In genomic region chr4:73646117-73646516, GRCh38 we compare ENCODE assay signal across 26 cellular contexts. TPM values are rescaled to one million over a fixed set of nuclear protein-coding genes. Genes with fewer than 3 reads are reported as not detected.
DNase-seq lines count a peak whose midpoint lies in the region; ATAC-seq, FAIRE-seq and TF ChIP-seq lines count a peak whose summit lies in the region.
"Had no signal": no experiment of that assay in that cellular context is flagged by ENCODE, and none has a peak within 500 bp of the region (broad histone marks: within the 10 kb centered on the region; RNA-seq: fewer than 3 reads in every experiment).

No MANE protein-coding gene starts in this region.

- ATAC-seq in IMR-90 (ENCODE audit: low read depth) (no peak), K562 (no peak), lower lobe of right lung (peak; percentile 45 to 68), upper lobe of right lung (peak; percentile 75)
- no peak for ATAC-seq in activated CD8-positive, alpha-beta memory T cell treated with anti-CD3 and anti-CD28 coated beads, Interleukin-2, amount 10 ng/mL, durations not matched to agents 7 days and 5 days
- ATAC-seq: A549 had no signal

- BruUV-seq in IMR-90 (replicated peaks; lab: Mats Ljungman, UMichigan): no TSS peak
- no TSS peak for BruUV-seq in K562 (replicated peaks; lab: Mats Ljungman, UMichigan)

- POLR2A ChIA-PET in IMR-90 (lab: Charles Lee; ENCODE audit: unreplicated experiment): no interaction called here
- POLR2A ChIA-PET in K562 (lab: Yijun Ruan, JAX): interaction anchor here (0.6 kb wide), 1 partner anchor 59 kb away, joined by 3 read pairs; no protein-coding TSS in a partner anchor

- H2BK15ac ChIP-seq in IMR-90 (ENCODE audit: low read depth, low read length): no peak overlapping the region

- H2AFZ ChIP-seq in IMR-90 (replicated peaks; ENCODE audit: low read length, poor library complexity) (peak overlapping the region; percentile 28), K562 (ENCODE audit: low read depth, low read length) (peak overlapping the region; percentile 33; the same call in 1 of the 2 replicates)

- no peaks in the 10 kb centered on the region for H3K79me2 ChIP-seq in K562 (ENCODE audit: control insufficient read depth, insufficient read depth, low read length)

- H4K5ac ChIP-seq in IMR-90 (ENCODE audit: low read depth, low read length): no peak overlapping the region

- H3K56ac ChIP-seq in IMR-90 (ENCODE audit: extremely low read depth, insufficient read depth, low read length): no peak overlapping the region

- no peak overlapping the region for H2AK9ac ChIP-seq in IMR-90 (replicated peaks; ENCODE audit: low read depth, low read length, poor library complexity)

- no peak overlapping the region for H2BK120ac ChIP-seq in IMR-90 (ENCODE audit: low read depth, low read length)

- no peak for TF ChIP-seq RAD21 in IMR-90 (IDR thresholded peaks at IDR 0.05; ENCODE audit: low read length)
- TF ChIP-seq RAD21 in K562 (CRISPR knock-in tag; conservative IDR thresholded peaks at IDR 0.05 in 1 of 2, IDR thresholded peaks at IDR 0.05 in 1 of 2): no peak

- TF ChIP-seq CTCF in IMR-90 (conservative IDR thresholded peaks at IDR 0.05; ENCODE audit: low read depth, low read length): no peak
- no peak for TF ChIP-seq CTCF in K562 (IDR thresholded peaks at IDR 0.05 in 2 of 3, conservative IDR thresholded peaks at IDR 0.05 in 1 of 3; ENCODE audit: insufficient read depth in 2 of 3, low read depth in 1 of 3, low read length in 3 of 3)
- no peak for TF ChIP-seq CTCF in lower lobe of right lung (IDR thresholded peaks at IDR 0.05)
- no peak for TF ChIP-seq CTCF in upper lobe of right lung (IDR thresholded peaks at IDR 0.05)

- 86% methylated on average over 5 of the region's 6 CpGs; no CpG with 5 or more reads in 1 of the 2 experiments for WGBS in IMR-90 (ENCODE audit: extremely low coverage in 2 of 2, insufficient read length in 1 of 2), 2 experiments
- WGBS in K562 (ENCODE audit: insufficient coverage, low coverage, missing lambda C conversion rate): 11% methylated on average over 6 of the region's 6 CpGs

- H3K9ac ChIP-seq in IMR-90 (ENCODE audit: low read depth, low read length) (no peak overlapping the region), K562 (ENCODE audit: insufficient read depth in 1 of 2, low read depth in 2 of 2, low read length in 2 of 2) (no peak overlapping the region)
- H3K9ac ChIP-seq: BLaER1 treated with 17β-estradiol and CSF1 and Interleukin-3, amounts not matched to agents 10 nM and 100 nM; KMS-11 had no signal

- no peaks in the 10 kb centered on the region for H3K4me1 Mint-ChIP-seq in activated T-cell treated with anti-CD3 and anti-CD28 coated beads, Interleukin-2, amount 50 U/mL, for 24 hours (ENCODE audit: low read depth)
- H3K4me1 Mint-ChIP-seq in activated CD8-positive, alpha-beta memory T cell treated with anti-CD3 and anti-CD28 coated beads, Interleukin-2, amount 10 ng/mL, durations not matched to agents 7 days and 5 days: no peaks in the 10 kb centered on the region

- no peak overlapping the region for H3K14ac ChIP-seq in IMR-90 (replicated peaks; ENCODE audit: low read depth, low read length)

- H3K27ac Mint-ChIP-seq in activated T-cell treated with anti-CD3 and anti-CD28 coated beads, Interleukin-2, amount 50 U/mL, for 24 hours: no peak overlapping the region
- H3K27ac Mint-ChIP-seq in activated CD8-positive, alpha-beta memory T cell treated with anti-CD3 and anti-CD28 coated beads, Interleukin-2, amount 10 ng/mL, durations not matched to agents 7 days and 5 days: no peak overlapping the region
- H3K27ac Mint-ChIP-seq: CD4-positive, alpha-beta T cell; H9 had no signal

- H3K36me3 ChIP-seq in IMR-90 (ENCODE audit: control insufficient read depth, insufficient read depth, low read length) (no peaks in the 10 kb centered on the region), K562 (ENCODE audit: control insufficient read depth, insufficient read depth, low read length) (no peaks in the 10 kb centered on the region), lower lobe of right lung (no peaks in the 10 kb centered on the region), upper lobe of right lung (no peaks in the 10 kb centered on the region)
- H3K36me3 ChIP-seq: BLaER1 treated with 17β-estradiol and CSF1 and Interleukin-3, amounts not matched to agents 10 nM and 100 nM had no signal

- no peak for TF ChIP-seq EP300 in K562 (IDR thresholded peaks at IDR 0.05; ENCODE audit: low read length)

- H3K9me1 ChIP-seq in IMR-90 (ENCODE audit: insufficient read depth, low read length) (no peaks in the 10 kb centered on the region), K562 (ENCODE audit: control insufficient read depth, insufficient read depth, low read length) (no peaks in the 10 kb centered on the region)

- no peak overlapping the region for H2BK20ac ChIP-seq in IMR-90 (ENCODE audit: low read depth, low read length)

- H3K9me3 ChIP-seq in IMR-90 (ENCODE audit: control insufficient read depth, insufficient read depth, low read length): no peaks in the 10 kb centered on the region
- H3K9me3 ChIP-seq in K562 (replicated peaks; ENCODE audit: control insufficient read depth, insufficient read depth, low read depth, low read length): no peaks in the 10 kb centered on the region
- H3K9me3 ChIP-seq in lower lobe of right lung: no peaks in the 10 kb centered on the region
- H3K9me3 ChIP-seq in upper lobe of right lung: no peaks in the 10 kb centered on the region
- H3K9me3 ChIP-seq: A549; BLaER1 treated with 17β-estradiol and CSF1 and Interleukin-3, amounts not matched to agents 10 nM and 100 nM had no signal

- H3K18ac ChIP-seq in IMR-90 (ENCODE audit: low read depth, low read length): no peak overlapping the region

- FAIRE-seq in K562 (lab: Jason Lieb, UNC): no peak
- FAIRE-seq: A549, D721Med, GM18507, HTR-8/SVneo had no signal

- dilution Hi-C loops in IMR-90 (cut with HindIII; ENCODE audit: low sequenced_read_pairs, unreplicated experiment): no loop called here

- no peaks in the 10 kb centered on the region for H4K20me1 ChIP-seq in IMR-90 (ENCODE audit: insufficient read depth, low read length)
- no peaks in the 10 kb centered on the region for H4K20me1 ChIP-seq in K562 (replicated peaks; ENCODE audit: control insufficient read depth, insufficient read depth, low read length)
- H4K20me1 ChIP-seq: BLaER1 treated with 17β-estradiol and CSF1 and Interleukin-3, amounts not matched to agents 10 nM and 100 nM had no signal

- intact Hi-C loops in IMR-90 (cut with micrococcal nuclease): no loop called here
- intact Hi-C loops in K562 (cut with micrococcal nuclease): no loop called here
- intact Hi-C loops in lower lobe of right lung (cut with DNase I): no loop called here
- intact Hi-C loops in upper lobe of right lung (cut with DNase I): no loop called here

- H3K4me2 ChIP-seq in IMR-90 (ENCODE audit: low read depth, low read length) (no peak overlapping the region), K562 (ENCODE audit: insufficient read depth, low read length) (no peak overlapping the region)
- H3K4me2 ChIP-seq: A549; BLaER1 treated with 17β-estradiol and CSF1 and Interleukin-3, amounts not matched to agents 10 nM and 100 nM; KMS-11 had no signal

- no peak overlapping the region for H2BK5ac ChIP-seq in IMR-90 (ENCODE audit: low read depth, low read length, poor library complexity, severe bottlenecking)

- H3K9me3 Mint-ChIP-seq in activated T-cell treated with anti-CD3 and anti-CD28 coated beads, Interleukin-2, amount 50 U/mL, for 24 hours: peaks cover 3% of the 10 kb centered on the region
- no peaks in the 10 kb centered on the region for H3K9me3 Mint-ChIP-seq in activated CD8-positive, alpha-beta memory T cell treated with anti-CD3 and anti-CD28 coated beads, Interleukin-2, amount 10 ng/mL, durations not matched to agents 7 days and 5 days (ENCODE audit: low read depth)
- H3K9me3 Mint-ChIP-seq: H9 had no signal

- H3K27ac ChIP-seq in IMR-90 (ENCODE audit: insufficient read depth, low read length) (no peak overlapping the region), K562 (ENCODE audit: extremely low read depth, low read depth, low read length) (no peak overlapping the region), lower lobe of right lung (no peak overlapping the region), upper lobe of right lung (no peak overlapping the region)
- H3K27ac ChIP-seq: A549; BLaER1 treated with 17β-estradiol and CSF1 and Interleukin-3, amounts not matched to agents 10 nM and 100 nM; KMS-11; RWPE1 had no signal

- no peak overlapping the region for H2AK5ac ChIP-seq in IMR-90 (ENCODE audit: low read depth, low read length)

- H3K4me1 ChIP-seq in IMR-90 (ENCODE audit: control insufficient read depth, insufficient read depth, low read length): no peaks in the 10 kb centered on the region
- no peaks in the 10 kb centered on the region for H3K4me1 ChIP-seq in K562 (replicated peaks in 1 of 2; ENCODE audit: control insufficient read depth in 2 of 2, insufficient read depth in 2 of 2, low read length in 2 of 2)
- H3K4me1 ChIP-seq in lower lobe of right lung: no peaks in the 10 kb centered on the region
- H3K4me1 ChIP-seq in upper lobe of right lung: no peaks in the 10 kb centered on the region
- H3K4me1 ChIP-seq: A549; BLaER1 treated with 17β-estradiol and CSF1 and Interleukin-3, amounts not matched to agents 10 nM and 100 nM had no signal

- no peak overlapping the region for H3K4ac ChIP-seq in IMR-90 (ENCODE audit: low read depth, low read length)

- H3K4me3 ChIP-seq in IMR-90 (ENCODE audit: insufficient read depth, low read depth, low read length): no peak overlapping the region
- H3K4me3 ChIP-seq in K562: no peak overlapping the region
- H3K4me3 ChIP-seq in lower lobe of right lung: no peak overlapping the region
- H3K4me3 ChIP-seq in upper lobe of right lung: no peak overlapping the region
- H3K4me3 ChIP-seq: A549; BLaER1 treated with 17β-estradiol and CSF1 and Interleukin-3, amounts not matched to agents 10 nM and 100 nM had no signal

- no peak for TF ChIP-seq POLR2A in IMR-90 (IDR thresholded peaks at IDR 0.05; ENCODE audit: low read depth, low read length)
- no peak for TF ChIP-seq POLR2A in K562 (conservative IDR thresholded peaks at IDR 0.05)

- H3K27me3 ChIP-seq in IMR-90 (ENCODE audit: control insufficient read depth, insufficient read depth, low read length) (no peaks in the 10 kb centered on the region), K562 (ENCODE audit: control insufficient read depth in 2 of 2, insufficient read depth in 2 of 2, low read length in 2 of 2) (no peaks in the 10 kb centered on the region), lower lobe of right lung (ENCODE audit: low read depth) (no peaks in the 10 kb centered on the region), upper lobe of right lung (no peaks in the 10 kb centered on the region)
- H3K27me3 ChIP-seq: BLaER1 treated with 17β-estradiol and CSF1 and Interleukin-3, amounts not matched to agents 10 nM and 100 nM had no signal

- H3K79me1 ChIP-seq in IMR-90 (ENCODE audit: low read depth in 1 of 2, low read length in 2 of 2): no peaks in the 10 kb centered on the region

- no peak overlapping the region for H4K8ac ChIP-seq in IMR-90 (ENCODE audit: low read depth in 2 of 2, low read length in 2 of 2)

- CTCF ChIA-PET in IMR-90 (lab: Yijun Ruan, JAX): no interaction called here
- CTCF ChIA-PET in K562 (lab: Yijun Ruan, JAX; ENCODE audit: low intra/inter-chr PET ratio): no interaction called here
- CTCF ChIA-PET in activated CD8-positive, alpha-beta memory T cell treated with anti-CD3 and anti-CD28 coated beads, Interleukin-2, amount 10 ng/mL, durations not matched to agents 7 days and 5 days (lab: Charles Lee): no interaction called here

- H3K27me3 Mint-ChIP-seq in activated T-cell treated with anti-CD3 and anti-CD28 coated beads, Interleukin-2, amount 50 U/mL, for 24 hours: no peaks in the 10 kb centered on the region
- H3K27me3 Mint-ChIP-seq in activated CD8-positive, alpha-beta memory T cell treated with anti-CD3 and anti-CD28 coated beads, Interleukin-2, amount 10 ng/mL, durations not matched to agents 7 days and 5 days: no peaks in the 10 kb centered on the region

- in situ Hi-C loops in IMR-90 (cut with MboI; ENCODE audit: low sequenced_read_pairs): no loop called here
- in situ Hi-C loops in K562 (cut with MboI): no loop called here

- H3K4me3 Mint-ChIP-seq in activated T-cell treated with anti-CD3 and anti-CD28 coated beads, Interleukin-2, amount 50 U/mL, for 24 hours: no peak overlapping the region
- H3K4me3 Mint-ChIP-seq in activated CD8-positive, alpha-beta memory T cell treated with anti-CD3 and anti-CD28 coated beads, Interleukin-2, amount 10 ng/mL, durations not matched to agents 7 days and 5 days: no peak overlapping the region
- H3K4me3 Mint-ChIP-seq: CD4-positive, alpha-beta T cell; H9 had no signal

- no peak for DNase-seq in IMR-90
- no peak for DNase-seq in K562 (ENCODE audit: extremely low read depth in 1 of 4, low spot score in 3 of 4)
- no peak for DNase-seq in lower lobe of right lung
- no peak for DNase-seq in upper lobe of right lung
- no peak for DNase-seq in activated T-cell treated with anti-CD3 and anti-CD28 coated beads, Interleukin-2, amount 50 U/mL, for 24 hours
- no peak for DNase-seq in activated CD8-positive, alpha-beta memory T cell treated with anti-CD3 and anti-CD28 coated beads, Interleukin-2, amount 10 ng/mL, durations not matched to agents 7 days and 5 days
- no peak for DNase-seq in dermis blood vessel endothelial cell
- DNase-seq: AML-193; CD4-positive, alpha-beta T cell; H9; NCI-H1092; NCI-H1417 treated with DMSO at 0.1 percent for 48 hours; NCI-H1694 treated with DMSO at 0.1 percent for 48 hours; NCI-H2081; NCI-H524; NCI-H748 treated with DMSO at 0.1 percent for 48 hours; SHP77 had no signal

- H3K23ac ChIP-seq in IMR-90 (ENCODE audit: low read depth, low read length): no peak overlapping the region

- H4K91ac ChIP-seq in IMR-90 (ENCODE audit: insufficient read depth, low read depth, low read length): no peak overlapping the region

- no peaks in the 10 kb centered on the region for H3K36me3 Mint-ChIP-seq in activated T-cell treated with anti-CD3 and anti-CD28 coated beads, Interleukin-2, amount 50 U/mL, for 24 hours (ENCODE audit: low read depth)
- no peaks in the 10 kb centered on the region for H3K36me3 Mint-ChIP-seq in activated CD8-positive, alpha-beta memory T cell treated with anti-CD3 and anti-CD28 coated beads, Interleukin-2, amount 10 ng/mL, durations not matched to agents 7 days and 5 days

RNA-seq across cellular contexts. Expression of gene RASSF6, which starts 25.9 kb away (rescaled TPM):
- total RNA-seq in IMR-90 (2012; rRNA removed): not detected in 2 replicates
- polyA plus RNA-seq in IMR-90 (2012; rRNA removed): not detected in 2 replicates
- under 0.01 TPM in 1 of 2 replicates, not detected in the other for polyA plus RNA-seq in IMR-90 (2012; cell fraction: cytosol; rRNA removed)
- not detected in 2 replicates for polyA plus RNA-seq in IMR-90 (2012; cell fraction: nucleus; rRNA removed; ENCODE audit: low replicate concordance)
- 0.25 TPM in 1 of 2 replicates, not detected in the other for total RNA-seq in K562 (2011; cell fraction: chromatin; rRNA removed; ENCODE audit: low replicate concordance)
- not detected in 2 replicates for total RNA-seq in K562 (2011; cell fraction: nucleolus; rRNA removed)
- total RNA-seq in K562 (2011; cell fraction: nucleoplasm; rRNA removed): not detected in 2 replicates
- total RNA-seq in K562 (2014; rRNA removed): under 0.01 and 0.04 TPM in 2 replicates
- total RNA-seq in K562 (2014; rRNA removed; fragmentation: Illumina TruSeq; extraction: Trizol): 0.04 and 0.16 TPM in 2 replicates
- 0.08 and 0.25 TPM in 2 replicates for total RNA-seq in K562 (2015; rRNA removed; fragmentation: Illumina TruSeq; extraction: Trizol)
- 0.02 and 0.11 TPM in 2 replicates for total RNA-seq in K562 (2021)
- polyA plus RNA-seq in K562 (2011; rRNA removed): 0.07 and 0.08 TPM in 2 replicates
- polyA plus RNA-seq in K562 (2011; cell fraction: cytosol; rRNA removed): under 0.01 and 0.01 TPM in 2 replicates
- polyA plus RNA-seq in K562 (2011; cell fraction: nucleus; rRNA removed): 0.01 TPM in 1 of 2 replicates, not detected in the other
- 0.10 and 0.40 TPM in 2 replicates for polyA plus RNA-seq in K562 (2012)
- 0.07 and 0.10 TPM in 2 replicates for polyA plus RNA-seq in K562 (2014; fragmentation: Illumina TruSeq; extraction: Trizol)
- polyA plus RNA-seq in K562 (2014; fragmentation: Nextera tagmentation; extraction: Ambion mirVana): under 1 TPM in 1 of 2 experiments, not detected in 1; 0.04 TPM
- polyA plus RNA-seq in K562 (2014; rRNA removed): 0.07 and 0.08 TPM in 2 replicates
- 0.07 TPM in 1 of 2 replicates, not detected in the other for polyA minus RNA-seq in K562 (2011; rRNA and poly(A)+ RNA removed)
- polyA minus RNA-seq in K562 (2011; cell fraction: cytosol; rRNA and poly(A)+ RNA removed): not detected in 2 replicates
- polyA minus RNA-seq in K562 (2011; cell fraction: nucleus; rRNA and poly(A)+ RNA removed): 0.11 and 0.13 TPM in 2 replicates
- total RNA-seq in lower lobe of right lung: 1.9 TPM
- 3.1 TPM for total RNA-seq in upper lobe of right lung
- total RNA-seq in activated CD8-positive, alpha-beta memory T cell treated with anti-CD3 and anti-CD28 coated beads, Interleukin-2, amount 10 ng/mL, durations not matched to agents 7 days and 5 days: not detected
- total RNA-seq in dermis blood vessel endothelial cell: under 0.01 and 0.23 TPM in 2 replicates
- total RNA-seq: G401, SK-MEL-5 had no signal

Comparison
In these comparisons a context has a peak if more than half of its experiments do, and no peak if none do; other contexts are left out.
1. ATAC-seq: peak in lower lobe of right lung (2 of 2) and upper lobe of right lung (single experiment); none in IMR-90 (single experiment), K562 (single experiment) and activated CD8-positive, alpha-beta memory T cell treated with anti-CD3 and anti-CD28 coated beads, Interleukin-2, amount 10 ng/mL, durations not matched to agents 7 days and 5 days (single experiment).